In the genomic region with DNA sequence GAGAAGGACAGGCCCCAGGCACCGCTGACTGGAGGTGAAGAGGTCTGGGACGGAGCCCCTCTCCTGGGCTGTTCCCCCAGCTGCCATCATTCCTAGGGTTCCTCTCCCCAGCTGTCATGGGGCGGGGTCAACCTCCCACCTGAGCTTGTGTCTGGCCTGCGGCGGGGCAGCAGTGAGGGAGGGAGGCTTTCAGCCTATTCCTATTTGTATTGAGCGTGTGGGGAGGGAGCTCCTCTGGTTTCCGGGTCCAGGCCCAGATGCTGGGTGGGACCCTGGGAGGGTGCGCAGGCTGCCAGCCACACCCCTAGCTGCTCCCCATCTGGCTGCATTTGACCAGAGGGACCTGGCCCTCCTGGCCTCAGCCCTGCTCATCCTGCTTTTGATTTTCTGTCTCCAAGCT, we compare ENCODE assay signal across 19 cellular contexts. TPM values are rescaled to one million over a fixed set of nuclear protein-coding genes. Genes with fewer than 3 reads are reported as not detected.
DNase-seq lines count a peak whose midpoint lies in the region; ATAC-seq, FAIRE-seq and TF ChIP-seq lines count a peak whose summit lies in the region.
"Had no signal": no experiment of that assay in that cellular context is flagged by ENCODE, and none has a peak within 500 bp of the region (broad histone marks: within the 10 kb centered on the region; RNA-seq: fewer than 3 reads in every experiment).

No MANE protein-coding gene starts in this region.

- DNase-seq in NCI-H2227 (lab: John Stamatoyannopoulos, UW; ENCODE audit: unreplicated experiment), result peak; percentile 70
- no peak for DNase-seq in NCI-H2227 treated with DMSO at 0.1 percent for 48 hours (lab: John Stamatoyannopoulos, UW)
- peak in 1 of 4 experiments; percentile 31 for DNase-seq in K562 (ENCODE audit: extremely low read depth in 1 of 4, low spot score in 3 of 4)
- DNase-seq in neural crest cell (ENCODE audit: low read depth, low spot score), result no peak
- DNase-seq in naive thymus-derived CD4-positive, alpha-beta T cell, result no peak
- DNase-seq in dorsolateral prefrontal cortex, result no peak
- no peak for DNase-seq in type B pancreatic cell (ENCODE audit: extremely low spot score, unreplicated experiment)
- DNase-seq: IMR-90, NCI-H1105 treated with DMSO at 0.1 percent for 48 hours, NCI-H2107, NCI-H446 treated with DMSO at 0.1 percent for 48 hours, NCI-H748 treated with DMSO at 0.1 percent for 48 hours, PC-3, SJCRH30 had no signal

- H3K79me2 ChIP-seq in K562 (ENCODE audit: control insufficient read depth, insufficient read depth, low read length), result no peaks in the 10 kb centered on the region

- no peaks in the 10 kb centered on the region for H3K9me1 ChIP-seq in K562 (ENCODE audit: control insufficient read depth, insufficient read depth, low read length)

- H3K9me3 Mint-ChIP-seq in neural crest cell (no peaks in the 10 kb centered on the region), type B pancreatic cell (no peaks in the 10 kb centered on the region)
- no peaks in the 10 kb centered on the region for H3K9me3 Mint-ChIP-seq in naive thymus-derived CD4-positive, alpha-beta T cell

- H3K4me3 ChIP-seq in HEK293 (ENCODE audit: low read depth, low read length) (no peak overlapping the region), K562 (no peak overlapping the region), dorsolateral prefrontal cortex (no peak overlapping the region)
- H3K4me3 ChIP-seq in naive thymus-derived CD4-positive, alpha-beta T cell (ENCODE audit: low read length), result no peak overlapping the region
- H3K4me3 ChIP-seq: SJCRH30 had no signal

- no peak; the same call in 1 of the 3 replicates for ATAC-seq in K562
- ATAC-seq in naive thymus-derived CD4-positive, alpha-beta T cell, result no peak
- ATAC-seq: PC-3 had no signal

- in situ Hi-C loops in K562 (cut with MboI), result no loop called here

- H3K4me1 ChIP-seq in HEK293 (ENCODE audit: control insufficient read depth, insufficient read depth, low read length) (no peaks in the 10 kb centered on the region), K562 (replicated peaks in 1 of 2; ENCODE audit: control insufficient read depth in 2 of 2, insufficient read depth in 2 of 2, low read length in 2 of 2) (peaks cover 6 to 88% of the 10 kb centered on the region in 2 experiments; a peak in 3 of 5 replicates)
- H3K4me1 ChIP-seq in naive thymus-derived CD4-positive, alpha-beta T cell (ENCODE audit: control insufficient read depth in 2 of 2, insufficient read depth in 2 of 2, low read length in 2 of 2), result no peaks in the 10 kb centered on the region

- TF ChIP-seq CTCF in HEK293 (tag by site-specific recombination; IDR thresholded peaks at IDR 0.05) (no peak), K562 (IDR thresholded peaks at IDR 0.05 in 2 of 3, conservative IDR thresholded peaks at IDR 0.05 in 1 of 3; ENCODE audit: insufficient read depth in 2 of 3, low read depth in 1 of 3, low read length in 3 of 3) (no peak), neural crest cell (conservative IDR thresholded peaks at IDR 0.05) (no peak), dorsolateral prefrontal cortex (IDR thresholded peaks at IDR 0.05 in 54 of 56, conservative IDR thresholded peaks at IDR 0.05 in 2 of 56; ENCODE audit: low read depth in 1 of 56, partially characterized antibody in 56 of 56) (no peak), type B pancreatic cell (conservative IDR thresholded peaks at IDR 0.05) (no peak)

- H3K27me3 ChIP-seq in K562 (ENCODE audit: control insufficient read depth in 2 of 2, insufficient read depth in 2 of 2, low read length in 2 of 2), result no peaks in the 10 kb centered on the region
- H3K27me3 ChIP-seq in naive thymus-derived CD4-positive, alpha-beta T cell (ENCODE audit: control insufficient read depth in 2 of 2, insufficient read depth in 2 of 2, low read length in 2 of 2), result no peaks in the 10 kb centered on the region
- peaks cover 0 to 10% (median 0%) of the 10 kb centered on the region in 45 donors for H3K27me3 ChIP-seq in dorsolateral prefrontal cortex
- H3K27me3 ChIP-seq: SJCRH30 had no signal

- no peaks in the 10 kb centered on the region for H3K9me3 ChIP-seq in HEK293 (ENCODE audit: control insufficient read depth, insufficient read depth, low read depth, low read length)
- no peaks in the 10 kb centered on the region for H3K9me3 ChIP-seq in K562 (replicated peaks; ENCODE audit: control insufficient read depth, insufficient read depth, low read depth, low read length)
- H3K9me3 ChIP-seq in naive thymus-derived CD4-positive, alpha-beta T cell (ENCODE audit: control insufficient read depth in 2 of 3, low read length in 3 of 3), result no peaks in the 10 kb centered on the region
- H3K9me3 ChIP-seq: SJCRH30 had no signal

- H3K4me1 Mint-ChIP-seq in neural crest cell (peaks cover 5% of the 10 kb centered on the region), type B pancreatic cell (ENCODE audit: unreplicated experiment) (peaks cover 4% of the 10 kb centered on the region)
- H3K4me1 Mint-ChIP-seq in naive thymus-derived CD4-positive, alpha-beta T cell, result peaks cover 0 to 9% (median 0%) of the 10 kb centered on the region in 7 donors

- H3K36me3 Mint-ChIP-seq in neural crest cell (ENCODE audit: low read depth) (no peaks in the 10 kb centered on the region), type B pancreatic cell (no peaks in the 10 kb centered on the region)
- H3K36me3 Mint-ChIP-seq in naive thymus-derived CD4-positive, alpha-beta T cell, result no peaks in the 10 kb centered on the region

- H3K27ac ChIP-seq in HEK293 (ENCODE audit: extremely low read depth, low read depth, low read length) (no peak overlapping the region), K562 (ENCODE audit: extremely low read depth, low read depth, low read length) (no peak overlapping the region), dorsolateral prefrontal cortex (peak overlapping the region in 6 of 59 donors; percentile 1 to 76 (median 35))
- H3K27ac ChIP-seq in naive thymus-derived CD4-positive, alpha-beta T cell (ENCODE audit: low read depth, low read length), result no peak overlapping the region
- H3K27ac ChIP-seq: SJCRH30 had no signal

- no peak for TF ChIP-seq POLR2A in K562 (conservative IDR thresholded peaks at IDR 0.05)

- WGBS in K562 (ENCODE audit: insufficient coverage, low coverage, missing lambda C conversion rate), result 40% methylated on average over 7 of the region's 8 CpGs

- H3K36me3 ChIP-seq in HEK293 (ENCODE audit: control insufficient read depth in 2 of 2, insufficient read depth in 1 of 2, low read length in 2 of 2) (no peaks in the 10 kb centered on the region), K562 (ENCODE audit: control insufficient read depth, insufficient read depth, low read length) (no peaks in the 10 kb centered on the region)
- no peaks in the 10 kb centered on the region for H3K36me3 ChIP-seq in naive thymus-derived CD4-positive, alpha-beta T cell (ENCODE audit: control insufficient read depth in 2 of 3, insufficient read depth in 3 of 3, low read length in 3 of 3)
- H3K36me3 ChIP-seq: SJCRH30 had no signal

- FAIRE-seq in K562 (lab: Jason Lieb, UNC), result no peak
- FAIRE-seq: A204.1, GM12892, H1 had no signal

- POLR2A ChIA-PET in HEK293 (lab: Yijun Ruan, JAX) (interaction anchor here (0.6 to 1.3 kb wide), 4 partner anchors 9 to 37 kb away, joined by 3 to 7 read pairs (median 4); partner anchors contain the start of gene TSPAN4), K562 (lab: Yijun Ruan, JAX) (interaction anchor here (0.6 to 2.0 kb wide), 6 partner anchors 12 to 709 kb away, joined by 3 to 9 read pairs (median 3); partner anchors contain the start of genes POLR2L and TSPAN4)
- POLR2A ChIA-PET in naive thymus-derived CD4-positive, alpha-beta T cell (lab: Charles Lee), result interaction anchor here (0.5 kb wide), 1 partner anchor 18 kb away, joined by 4 read pairs; no protein-coding TSS in a partner anchor

- H3K27me3 Mint-ChIP-seq in neural crest cell (ENCODE audit: low read depth), result peaks cover 11% of the 10 kb centered on the region
- H3K27me3 Mint-ChIP-seq in naive thymus-derived CD4-positive, alpha-beta T cell, result no peaks in the 10 kb centered on the region
- peaks cover 3% of the 10 kb centered on the region for H3K27me3 Mint-ChIP-seq in type B pancreatic cell

- H3K27ac Mint-ChIP-seq in neural crest cell (ENCODE audit: unreplicated experiment), result no peak overlapping the region
- peak overlapping the region in 1 of 9 donors; percentile 46 for H3K27ac Mint-ChIP-seq in naive thymus-derived CD4-positive, alpha-beta T cell
- no peak overlapping the region for H3K27ac Mint-ChIP-seq in type B pancreatic cell

- peaks cover 8% of the 10 kb centered on the region for H4K20me1 ChIP-seq in K562 (replicated peaks; ENCODE audit: control insufficient read depth, insufficient read depth, low read length)

- CTCF ChIA-PET in HEK293 (lab: Yijun Ruan, JAX) (interaction anchor here (1.1 to 2.5 kb wide), 3 partner anchors 8 to 194 kb away, joined by 3 to 10 read pairs (median 6); no protein-coding TSS in a partner anchor), K562 (lab: Yijun Ruan, JAX; ENCODE audit: low intra/inter-chr PET ratio) (no interaction called here)
- CTCF ChIA-PET in naive thymus-derived CD4-positive, alpha-beta T cell (lab: Charles Lee), result no interaction called here

- no TSS peak for BruUV-seq in K562 (replicated peaks; lab: Mats Ljungman, UMichigan)

- no peak overlapping the region; a peak in 1 of 4 replicates for H3K9ac ChIP-seq in K562 (ENCODE audit: insufficient read depth in 1 of 2, low read depth in 2 of 2, low read length in 2 of 2)

- intact Hi-C loops in K562 (cut with micrococcal nuclease) (no loop called here), dorsolateral prefrontal cortex (cut with DNase I) (no loop called here)
- intact Hi-C loops in naive thymus-derived CD4-positive, alpha-beta T cell (cut with micrococcal nuclease), result no loop called here

- H3K4me3 Mint-ChIP-seq in neural crest cell (peak overlapping the region; percentile 57), type B pancreatic cell (no peak overlapping the region)
- no peak overlapping the region for H3K4me3 Mint-ChIP-seq in naive thymus-derived CD4-positive, alpha-beta T cell

- TF ChIP-seq RAD21 in K562 (CRISPR knock-in tag; conservative IDR thresholded peaks at IDR 0.05 in 1 of 2, IDR thresholded peaks at IDR 0.05 in 1 of 2), result no peak

- no peak overlapping the region for H2AFZ ChIP-seq in K562 (ENCODE audit: low read depth, low read length)

- TF ChIP-seq EP300 in K562 (IDR thresholded peaks at IDR 0.05; ENCODE audit: low read length), result no peak

- no peak overlapping the region for H3K4me2 ChIP-seq in K562 (ENCODE audit: insufficient read depth, low read length)

RNA-seq across cellular contexts. Expression of gene TSPAN4, which starts 13.7 kb away (rescaled TPM):
- total RNA-seq in K562 (2011; cell fraction: chromatin; rRNA removed; ENCODE audit: low replicate concordance), result 19.4 and 74.3 TPM in 2 replicates
- 78.6 and 92.9 TPM in 2 replicates for total RNA-seq in K562 (2011; cell fraction: nucleolus; rRNA removed)
- total RNA-seq in K562 (2011; cell fraction: nucleoplasm; rRNA removed), result 32.7 and 41.1 TPM in 2 replicates
- total RNA-seq in K562 (2014; rRNA removed) (23.1 and 40.5 TPM in 2 replicates), K562 (2014; rRNA removed; fragmentation: Illumina TruSeq; extraction: Trizol) (2.3 and 3.8 TPM in 2 replicates), K562 (2015; rRNA removed; fragmentation: Illumina TruSeq; extraction: Trizol) (15.7 and 16.7 TPM in 2 replicates), K562 (2021) (27.6 and 28.3 TPM in 2 replicates), neural crest cell (40.0 and 40.2 TPM in 2 replicates), dorsolateral prefrontal cortex (10 to 100 TPM in 76 of 120 experiments, 1 to 10 TPM in 44; 5.9 to 25.0 (median 10.9) TPM), type B pancreatic cell (ENCODE audit: low replicate concordance) (12.8 and 43.2 TPM in 2 replicates)
- polyA plus RNA-seq in K562 (2011; rRNA removed) (21.5 and 42.1 TPM in 2 replicates), K562 (2014; fragmentation: Illumina TruSeq; extraction: Trizol) (5.6 and 19.8 TPM in 2 replicates), K562 (2014; fragmentation: Nextera tagmentation; extraction: Ambion mirVana) (1 to 10 TPM in 1 of 2 experiments, under 1 TPM in 1; 0.07 to 2.4 TPM), K562 (2014; rRNA removed) (31.0 and 33.0 TPM in 2 replicates)
- polyA plus RNA-seq in K562 (2011; cell fraction: cytosol; rRNA removed), result 46.2 and 103 TPM in 2 replicates
- polyA plus RNA-seq in K562 (2011; cell fraction: nucleus; rRNA removed), result 108 and 187 TPM in 2 replicates
- 26.1 and 35.7 TPM in 2 replicates for polyA plus RNA-seq in K562 (2012)
- 6.9 and 10.4 TPM in 2 replicates for polyA minus RNA-seq in K562 (2011; rRNA and poly(A)+ RNA removed)
- polyA minus RNA-seq in K562 (2011; cell fraction: cytosol; rRNA and poly(A)+ RNA removed), result 27.9 and 34.5 TPM in 2 replicates
- 18.6 and 21.2 TPM in 2 replicates for polyA minus RNA-seq in K562 (2011; cell fraction: nucleus; rRNA and poly(A)+ RNA removed)
- total RNA-seq in naive thymus-derived CD4-positive, alpha-beta T cell, result 10 to 100 TPM in 1 of 5 experiments, 1 to 10 TPM in 4; 4.8 to 12.6 (median 6.6) TPM
- 1 to 10 TPM; 4.1 to 4.7 TPM for polyA plus RNA-seq in naive thymus-derived CD4-positive, alpha-beta T cell

RNA-seq across cellular contexts. Expression of gene POLR2L, which starts 14.1 kb away (rescaled TPM):
- 11.3 and 43.7 TPM in 2 replicates for total RNA-seq in K562 (2011; cell fraction: chromatin; rRNA removed; ENCODE audit: low replicate concordance)
- 55.9 and 78.4 TPM in 2 replicates for total RNA-seq in K562 (2011; cell fraction: nucleolus; rRNA removed)
- total RNA-seq in K562 (2011; cell fraction: nucleoplasm; rRNA removed), result 39.7 and 45.6 TPM in 2 replicates
- 688 and 1,043 TPM in 2 replicates for total RNA-seq in K562 (2014; rRNA removed)
- total RNA-seq in K562 (2014; rRNA removed; fragmentation: Illumina TruSeq; extraction: Trizol), result 21.4 and 38.3 TPM in 2 replicates
- 170 and 171 TPM in 2 replicates for total RNA-seq in K562 (2015; rRNA removed; fragmentation: Illumina TruSeq; extraction: Trizol)
- 217 and 237 TPM in 2 replicates for total RNA-seq in K562 (2021)
- polyA plus RNA-seq in K562 (2011; rRNA removed), result 40.7 and 91.6 TPM in 2 replicates
- polyA plus RNA-seq in K562 (2011; cell fraction: cytosol; rRNA removed), result 76.1 and 201 TPM in 2 replicates
- polyA plus RNA-seq in K562 (2011; cell fraction: nucleus; rRNA removed), result 112 and 200 TPM in 2 replicates
- 226 and 569 TPM in 2 replicates for polyA plus RNA-seq in K562 (2012)
- polyA plus RNA-seq in K562 (2014; fragmentation: Illumina TruSeq; extraction: Trizol), result 48.1 and 191 TPM in 2 replicates
- polyA plus RNA-seq in K562 (2014; fragmentation: Nextera tagmentation; extraction: Ambion mirVana), result 100 to 1,000 TPM in 1 of 2 experiments, 10 to 100 TPM in 1; 97.7 to 108 TPM
- 350 and 635 TPM in 2 replicates for polyA plus RNA-seq in K562 (2014; rRNA removed)
- polyA minus RNA-seq in K562 (2011; rRNA and poly(A)+ RNA removed), result 35.2 and 74.3 TPM in 2 replicates
- polyA minus RNA-seq in K562 (2011; cell fraction: cytosol; rRNA and poly(A)+ RNA removed), result 127 and 132 TPM in 2 replicates
- 29.1 and 33.3 TPM in 2 replicates for polyA minus RNA-seq in K562 (2011; cell fraction: nucleus; rRNA and poly(A)+ RNA removed)
- total RNA-seq in neural crest cell, result 128 and 134 TPM in 2 replicates
- total RNA-seq in naive thymus-derived CD4-positive, alpha-beta T cell, result 10 to 100 TPM; 31.2 to 93.3 (median 44.9) TPM
- polyA plus RNA-seq in naive thymus-derived CD4-positive, alpha-beta T cell, result 10 to 100 TPM; 55.9 to 83.1 TPM
- total RNA-seq in dorsolateral prefrontal cortex, result 10 to 100 TPM; 37.4 to 86.4 (median 53.8) TPM
- total RNA-seq in type B pancreatic cell (ENCODE audit: low replicate concordance), result 106 and 134 TPM in 2 replicates

RNA-seq across cellular contexts. Expression of gene CD151, which starts 23.6 kb away (rescaled TPM):
- total RNA-seq in K562 (2011; cell fraction: chromatin; rRNA removed; ENCODE audit: low replicate concordance), result 104 and 449 TPM in 2 replicates
- total RNA-seq in K562 (2011; cell fraction: nucleolus; rRNA removed), result 583 and 614 TPM in 2 replicates
- total RNA-seq in K562 (2011; cell fraction: nucleoplasm; rRNA removed), result 235 and 299 TPM in 2 replicates
- total RNA-seq in K562 (2014; rRNA removed) (141 and 185 TPM in 2 replicates), K562 (2014; rRNA removed; fragmentation: Illumina TruSeq; extraction: Trizol) (40.0 and 65.9 TPM in 2 replicates), K562 (2015; rRNA removed; fragmentation: Illumina TruSeq; extraction: Trizol) (121 and 140 TPM in 2 replicates), K562 (2021) (187 and 189 TPM in 2 replicates), neural crest cell (101 and 108 TPM in 2 replicates), dorsolateral prefrontal cortex (100 to 1,000 TPM in 1 of 120 experiments, 10 to 100 TPM in 119; 20.0 to 110 (median 44.8) TPM), type B pancreatic cell (ENCODE audit: low replicate concordance) (126 and 128 TPM in 2 replicates)
- polyA plus RNA-seq in K562 (2011; rRNA removed) (179 and 218 TPM in 2 replicates), K562 (2014; fragmentation: Illumina TruSeq; extraction: Trizol) (95.6 and 190 TPM in 2 replicates), K562 (2014; fragmentation: Nextera tagmentation; extraction: Ambion mirVana) (1 to 10 TPM; 2.3 to 6.5 TPM), K562 (2014; rRNA removed) (187 and 238 TPM in 2 replicates)
- 332 and 568 TPM in 2 replicates for polyA plus RNA-seq in K562 (2011; cell fraction: cytosol; rRNA removed)
- polyA plus RNA-seq in K562 (2011; cell fraction: nucleus; rRNA removed), result 363 and 514 TPM in 2 replicates
- 181 and 228 TPM in 2 replicates for polyA plus RNA-seq in K562 (2012)
- polyA minus RNA-seq in K562 (2011; rRNA and poly(A)+ RNA removed), result 64.7 and 146 TPM in 2 replicates
- polyA minus RNA-seq in K562 (2011; cell fraction: cytosol; rRNA and poly(A)+ RNA removed), result 86.1 and 96.6 TPM in 2 replicates
- polyA minus RNA-seq in K562 (2011; cell fraction: nucleus; rRNA and poly(A)+ RNA removed), result 94.5 and 98.4 TPM in 2 replicates
- total RNA-seq in naive thymus-derived CD4-positive, alpha-beta T cell, result 10 to 100 TPM in 3 of 5 experiments, 1 to 10 TPM in 2; 6.6 to 62.9 (median 18.5) TPM
- polyA plus RNA-seq in naive thymus-derived CD4-positive, alpha-beta T cell, result 1 to 10 TPM; 4.0 to 7.2 TPM

RNA-seq across cellular contexts. Expression of gene CRACR2B, which starts 28.7 kb away (rescaled TPM):
- 32.8 and 134 TPM in 2 replicates for total RNA-seq in K562 (2011; cell fraction: chromatin; rRNA removed; ENCODE audit: low replicate concordance)
- 116 and 120 TPM in 2 replicates for total RNA-seq in K562 (2011; cell fraction: nucleolus; rRNA removed)
- 53.6 and 58.1 TPM in 2 replicates for total RNA-seq in K562 (2011; cell fraction: nucleoplasm; rRNA removed)
- total RNA-seq in K562 (2014; rRNA removed) (19.7 and 21.9 TPM in 2 replicates), K562 (2014; rRNA removed; fragmentation: Illumina TruSeq; extraction: Trizol) (0.86 and 2.3 TPM in 2 replicates), K562 (2015; rRNA removed; fragmentation: Illumina TruSeq; extraction: Trizol) (5.8 and 6.0 TPM in 2 replicates), K562 (2021) (29.0 and 35.7 TPM in 2 replicates), neural crest cell (1.6 and 2.7 TPM in 2 replicates), dorsolateral prefrontal cortex (1 to 10 TPM in 114 of 120 experiments, under 1 TPM in 6; 0.59 to 7.9 (median 2.4) TPM), type B pancreatic cell (ENCODE audit: low replicate concordance) (10.3 and 19.3 TPM in 2 replicates)
- polyA plus RNA-seq in K562 (2011; rRNA removed) (5.7 and 15.1 TPM in 2 replicates), K562 (2014; fragmentation: Illumina TruSeq; extraction: Trizol) (7.2 and 13.1 TPM in 2 replicates), K562 (2014; fragmentation: Nextera tagmentation; extraction: Ambion mirVana) (under 1 TPM; 0.10 to 0.13 TPM), K562 (2014; rRNA removed) (40.7 and 51.0 TPM in 2 replicates)
- polyA plus RNA-seq in K562 (2011; cell fraction: cytosol; rRNA removed), result 5.8 and 17.5 TPM in 2 replicates
- polyA plus RNA-seq in K562 (2011; cell fraction: nucleus; rRNA removed), result 229 and 325 TPM in 2 replicates
- polyA plus RNA-seq in K562 (2012), result 22.7 and 54.8 TPM in 2 replicates
- 0.84 and 1.6 TPM in 2 replicates for polyA minus RNA-seq in K562 (2011; rRNA and poly(A)+ RNA removed)
- polyA minus RNA-seq in K562 (2011; cell fraction: cytosol; rRNA and poly(A)+ RNA removed), result 5.2 and 6.3 TPM in 2 replicates
- 24.2 and 30.4 TPM in 2 replicates for polyA minus RNA-seq in K562 (2011; cell fraction: nucleus; rRNA and poly(A)+ RNA removed)
- 1 to 10 TPM in 3 of 5 experiments, under 1 TPM in 1, not detected in 1; 0.62 to 3.9 (median 2.0) TPM for total RNA-seq in naive thymus-derived CD4-positive, alpha-beta T cell
- not detected for polyA plus RNA-seq in naive thymus-derived CD4-positive, alpha-beta T cell
- total RNA-seq: HT1080 had no signal

RNA-seq across cellular contexts. Expression of gene PNPLA2, which starts 37.7 kb away (rescaled TPM):
- 83.1 and 391 TPM in 2 replicates for total RNA-seq in K562 (2011; cell fraction: chromatin; rRNA removed; ENCODE audit: low replicate concordance)
- 282 and 286 TPM in 2 replicates for total RNA-seq in K562 (2011; cell fraction: nucleolus; rRNA removed)
- total RNA-seq in K562 (2011; cell fraction: nucleoplasm; rRNA removed), result 136 and 157 TPM in 2 replicates
- total RNA-seq in K562 (2014; rRNA removed) (22.2 and 32.0 TPM in 2 replicates), K562 (2014; rRNA removed; fragmentation: Illumina TruSeq; extraction: Trizol) (3.6 and 5.0 TPM in 2 replicates), K562 (2015; rRNA removed; fragmentation: Illumina TruSeq; extraction: Trizol) (8.4 and 9.0 TPM in 2 replicates), K562 (2021) (87.1 and 87.5 TPM in 2 replicates), neural crest cell (27.0 and 34.5 TPM in 2 replicates), dorsolateral prefrontal cortex (100 to 1,000 TPM in 4 of 120 experiments, 10 to 100 TPM in 116; 45.8 to 113 (median 69.3) TPM), type B pancreatic cell (ENCODE audit: low replicate concordance) (47.8 and 55.6 TPM in 2 replicates)
- polyA plus RNA-seq in K562 (2011; rRNA removed) (6.9 and 29.3 TPM in 2 replicates), K562 (2014; fragmentation: Illumina TruSeq; extraction: Trizol) (21.4 and 37.1 TPM in 2 replicates), K562 (2014; fragmentation: Nextera tagmentation; extraction: Ambion mirVana) (under 1 TPM; 0.39 TPM), K562 (2014; rRNA removed) (36.4 and 49.4 TPM in 2 replicates)
- 10.0 and 17.9 TPM in 2 replicates for polyA plus RNA-seq in K562 (2011; cell fraction: cytosol; rRNA removed)
- 266 and 420 TPM in 2 replicates for polyA plus RNA-seq in K562 (2011; cell fraction: nucleus; rRNA removed)
- polyA plus RNA-seq in K562 (2012), result 39.2 and 88.0 TPM in 2 replicates
- polyA minus RNA-seq in K562 (2011; rRNA and poly(A)+ RNA removed), result 9.2 and 12.6 TPM in 2 replicates
- polyA minus RNA-seq in K562 (2011; cell fraction: cytosol; rRNA and poly(A)+ RNA removed), result 26.3 TPM in 2 replicates
- polyA minus RNA-seq in K562 (2011; cell fraction: nucleus; rRNA and poly(A)+ RNA removed), result 88.9 and 90.9 TPM in 2 replicates
- total RNA-seq in naive thymus-derived CD4-positive, alpha-beta T cell, result 100 to 1,000 TPM in 4 of 5 experiments, 10 to 100 TPM in 1; 60.1 to 237 (median 205) TPM
- 10 to 100 TPM; 26.0 to 40.4 TPM for polyA plus RNA-seq in naive thymus-derived CD4-positive, alpha-beta T cell
